Comparison of ENCODE assay signal across 10 cellular contexts in genomic region chr7:139043823-139044812, GRCh38. TPM values are rescaled to one million over a fixed set of nuclear protein-coding genes. Genes with fewer than 3 reads are reported as not detected.
A peak's percentile ranks its signal among the peaks of the same experiment; 100 is the strongest.
DNase-seq lines count a peak whose midpoint lies in the region; ATAC-seq and TF ChIP-seq lines count a peak whose summit lies in the region.
"Had no signal": no experiment of that assay in that cellular context is flagged by ENCODE, and none has a peak within 500 bp of the region (broad histone marks: within the 10 kb centered on the region; RNA-seq: fewer than 3 reads in every experiment).

No MANE protein-coding gene starts in this region.

- peak overlapping the region; percentile 41 to 94 (median 89) for H3K27ac Mint-ChIP-seq in IgD-negative memory B cell
- H3K27ac Mint-ChIP-seq in stimulated activated naive CD8-positive, alpha-beta T cell treated with anti-CD3 and anti-CD28 coated beads, Interleukin-15, amount 100 ng/mL, for 72 hours: peak overlapping the region in 1 of 2 donors; percentile 64

- H3K36me3 ChIP-seq in A673 (ENCODE audit: insufficient read depth, low read length, poor library complexity, severe bottlenecking) (peaks cover 2% of the 10 kb centered on the region), esophagus squamous epithelium (peaks cover 0 to 59% (median 14%) of the 10 kb centered on the region in 3 donors), psoas muscle (ENCODE audit: insufficient read depth in 1 of 2, low read depth in 1 of 2) (peaks cover 5 to 24% of the 10 kb centered on the region in 2 donors)

- CTCF ChIA-PET in A673 (lab: Charles Lee): no interaction called here

- no peaks in the 10 kb centered on the region for H3K27me3 ChIP-seq in A673 (replicated peaks; ENCODE audit: insufficient read depth, low read depth, low read length, poor library complexity)
- no peaks in the 10 kb centered on the region for H3K27me3 ChIP-seq in esophagus squamous epithelium
- no peaks in the 10 kb centered on the region for H3K27me3 ChIP-seq in psoas muscle (ENCODE audit: insufficient read depth in 3 of 3, low read length in 2 of 3)
- peaks cover 0 to 3% (median 0%) of the 10 kb centered on the region in 45 donors for H3K27me3 ChIP-seq in dorsolateral prefrontal cortex

- 61 to 65% methylated on average over 14 of the region's 14 CpGs for WGBS in esophagus squamous epithelium, 2 donors
- WGBS in psoas muscle, 3 donors: 82 to 84% (median 82%) methylated on average over 14 of the region's 14 CpGs

- no peak for TF ChIP-seq POLR2A in esophagus squamous epithelium (IDR thresholded peaks at IDR 0.05)

- POLR2A ChIA-PET in A673 (lab: Charles Lee; ENCODE audit: low non-redundant PET): interaction anchor here (0.6 kb wide), 1 partner anchor 61 kb away, joined by 3 read pairs; no protein-coding TSS in a partner anchor

- ATAC-seq in stimulated activated naive CD8-positive, alpha-beta T cell treated with anti-CD3 and anti-CD28 coated beads, Interleukin-15, amount 100 ng/mL, for 72 hours: peak; percentile 79
- ATAC-seq in psoas muscle: no peak

- peak overlapping the region in 3 of 4 donors; percentile 54 to 88 (median 54) for H3K4me3 Mint-ChIP-seq in IgD-negative memory B cell
- H3K4me3 Mint-ChIP-seq in stimulated activated naive CD8-positive, alpha-beta T cell treated with anti-CD3 and anti-CD28 coated beads, Interleukin-15, amount 100 ng/mL, for 72 hours: peak overlapping the region; percentile 26 to 27

- H3K4me3 ChIP-seq in A673 (ENCODE audit: low read depth, low read length, poor library complexity, severe bottlenecking): no peak overlapping the region
- H3K4me3 ChIP-seq in fibroblast of villous mesenchyme (ENCODE audit: low read depth, low read length): no peak overlapping the region
- no peak overlapping the region for H3K4me3 ChIP-seq in esophagus squamous epithelium
- no peak overlapping the region for H3K4me3 ChIP-seq in psoas muscle
- H3K4me3 ChIP-seq in dorsolateral prefrontal cortex: no peak overlapping the region
- H3K4me3 ChIP-seq: SK-N-MC had no signal

- intact Hi-C loops in A673 (cut with micrococcal nuclease; ENCODE audit: unreplicated experiment) (no loop called here), esophagus squamous epithelium (cut with DNase I) (no loop called here), psoas muscle (cut with DNase I) (no loop called here), dorsolateral prefrontal cortex (cut with DNase I) (no loop called here)

- H3K4me1 Mint-ChIP-seq in IgD-negative memory B cell: peaks cover 17 to 39% (median 38%) of the 10 kb centered on the region in 3 donors
- peaks cover 69% of the 10 kb centered on the region for H3K4me1 Mint-ChIP-seq in stimulated activated naive CD8-positive, alpha-beta T cell treated with anti-CD3 and anti-CD28 coated beads, Interleukin-15, amount 100 ng/mL, for 72 hours

- peaks cover 1% of the 10 kb centered on the region for H3K27me3 Mint-ChIP-seq in IgD-negative memory B cell
- H3K27me3 Mint-ChIP-seq in stimulated activated naive CD8-positive, alpha-beta T cell treated with anti-CD3 and anti-CD28 coated beads, Interleukin-15, amount 100 ng/mL, for 72 hours: no peaks in the 10 kb centered on the region

- DNase-seq in A673 (ENCODE audit: low spot score) (no peak), fibroblast of villous mesenchyme (ENCODE audit: low read depth) (peak; percentile 69), esophagus squamous epithelium (lab: John Stamatoyannopoulos, UW) (no peak), psoas muscle (no peak), dorsolateral prefrontal cortex (no peak)
- DNase-seq in activated CD4-positive, alpha-beta T cell treated with anti-CD3 and anti-CD28 coated beads, Interleukin-2, amount 50 U/mL, for 4 hours: peak; percentile 77 to 78
- peak; percentile 53 to 70 for DNase-seq in stimulated activated naive CD8-positive, alpha-beta T cell treated with anti-CD3 and anti-CD28 coated beads, Interleukin-15, amount 100 ng/mL, for 72 hours

- H3K9me3 Mint-ChIP-seq in IgD-negative memory B cell: peaks cover 0 to 2% (median 0%) of the 10 kb centered on the region in 3 donors
- no peaks in the 10 kb centered on the region for H3K9me3 Mint-ChIP-seq in stimulated activated naive CD8-positive, alpha-beta T cell treated with anti-CD3 and anti-CD28 coated beads, Interleukin-15, amount 100 ng/mL, for 72 hours

- H3K36me3 Mint-ChIP-seq in IgD-negative memory B cell: peaks cover 14% of the 10 kb centered on the region

- H3K4me1 ChIP-seq in A673 (ENCODE audit: insufficient read depth, low read length, poor library complexity, severe bottlenecking) (no peaks in the 10 kb centered on the region), esophagus squamous epithelium (no peaks in the 10 kb centered on the region), psoas muscle (no peaks in the 10 kb centered on the region)

- BruUV-seq in A673 (replicated peaks; lab: Mats Ljungman, UMichigan): TSS peak; percentile 8

- H3K27ac ChIP-seq in A673 (ENCODE audit: low read depth, low read length, poor library complexity, severe bottlenecking) (no peak overlapping the region), esophagus squamous epithelium (no peak overlapping the region), psoas muscle (no peak overlapping the region), dorsolateral prefrontal cortex (no peak overlapping the region)
- H3K27ac ChIP-seq: SK-N-MC had no signal

- TF ChIP-seq CTCF in A673 (conservative IDR thresholded peaks at IDR 0.05; ENCODE audit: low read depth, low read length) (no peak), fibroblast of villous mesenchyme (IDR thresholded peaks at IDR 0.05; ENCODE audit: insufficient read depth, low read depth, low read length) (no peak), esophagus squamous epithelium (IDR thresholded peaks at IDR 0.05) (no peak), psoas muscle (IDR thresholded peaks at IDR 0.05) (no peak), dorsolateral prefrontal cortex (IDR thresholded peaks at IDR 0.05 in 54 of 56, conservative IDR thresholded peaks at IDR 0.05 in 2 of 56; ENCODE audit: low read depth in 1 of 56, partially characterized antibody in 56 of 56) (no peak)

- H3K9me3 ChIP-seq in A673 (ENCODE audit: low read depth, low read length, poor library complexity, severe bottlenecking): no peaks in the 10 kb centered on the region
- H3K9me3 ChIP-seq in esophagus squamous epithelium: no peaks in the 10 kb centered on the region
- H3K9me3 ChIP-seq in psoas muscle: no peaks in the 10 kb centered on the region

RNA-seq across cellular contexts. Expression of gene ZC3HAV1L, which starts 8.3 kb away (rescaled TPM):
- total RNA-seq in A673 (2021): 35.3 and 36.5 TPM in 2 replicates
- 0.80 TPM for polyA plus RNA-seq in IgD-negative memory B cell
- 13.9 and 21.2 TPM in 2 replicates for total RNA-seq in fibroblast of villous mesenchyme
- total RNA-seq in esophagus squamous epithelium: 10 to 100 TPM; 12.5 to 24.0 (median 14.9) TPM
- 1 to 10 TPM; 1.2 to 2.4 (median 1.7) TPM for total RNA-seq in psoas muscle
- under 1 TPM; 0.18 to 0.44 (median 0.22) TPM for polyA plus RNA-seq in psoas muscle
- total RNA-seq in dorsolateral prefrontal cortex: 1 to 10 TPM; 1.5 to 6.0 (median 3.0) TPM
- polyA plus RNA-seq: neural cell had no signal

Comparison
In these comparisons a context has a peak if more than half of its experiments do, and no peak if none do; other contexts are left out.
1. DNase-seq: peak in activated CD4-positive, alpha-beta T cell treated with anti-CD3 and anti-CD28 coated beads, Interleukin-2, amount 50 U/mL, for 4 hours (2 of 2), fibroblast of villous mesenchyme (single experiment) and stimulated activated naive CD8-positive, alpha-beta T cell treated with anti-CD3 and anti-CD28 coated beads, Interleukin-15, amount 100 ng/mL, for 72 hours (2 of 2); none in A673 (single experiment), esophagus squamous epithelium (single experiment), psoas muscle (0 of 2) and dorsolateral prefrontal cortex (0 of 10).